26 cellular contexts compared by ENCODE assay signal in the genomic region with DNA sequence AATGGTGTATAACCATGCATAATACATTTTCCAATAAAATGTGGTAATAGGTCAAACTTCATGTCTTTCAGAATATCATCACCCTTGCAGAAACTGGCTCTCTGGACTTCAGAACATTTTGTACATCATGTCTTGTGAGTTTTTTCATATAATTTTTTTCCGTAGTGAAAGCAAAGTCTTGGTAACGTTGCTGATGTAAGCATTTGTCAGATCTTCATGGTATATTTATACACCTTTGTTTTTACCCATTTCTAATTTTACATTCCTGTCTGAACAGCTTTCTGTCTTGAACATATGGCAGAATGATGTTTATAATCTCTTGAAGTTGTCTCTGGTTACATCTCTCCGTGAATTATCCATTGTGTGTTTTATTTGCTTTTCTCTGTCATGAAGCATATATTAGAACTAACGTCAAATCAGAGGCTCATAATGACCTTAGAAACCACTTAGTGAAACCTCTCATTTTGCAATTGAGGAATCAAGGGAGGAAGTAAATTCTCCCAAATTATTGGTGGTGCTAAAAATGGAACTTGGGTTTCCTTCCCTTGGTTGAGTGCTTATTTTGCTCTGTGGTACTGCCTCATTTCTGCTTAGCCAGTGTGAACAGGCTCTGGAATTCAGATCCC. TPM values are rescaled to one million over a fixed set of nuclear protein-coding genes. Genes with fewer than 3 reads are reported as not detected.
A peak's percentile ranks its signal among the peaks of the same experiment; 100 is the strongest.
DNase-seq lines count a peak whose midpoint lies in the region; ATAC-seq, FAIRE-seq and TF ChIP-seq lines count a peak whose summit lies in the region.
"Had no signal": no experiment of that assay in that cellular context is flagged by ENCODE, and none has a peak within 500 bp of the region (broad histone marks: within the 10 kb centered on the region; RNA-seq: fewer than 3 reads in every experiment).

No MANE protein-coding gene starts in this region.

- no peaks in the 10 kb centered on the region for H3K27me3 ChIP-seq in Peyer's patch
- H3K27me3 ChIP-seq: adrenal gland, colonic mucosa, spleen had no signal

- no peak for ATAC-seq in HG03025 (IDR thresholded peaks at IDR 0.05; ENCODE audit: low FRiP score, unreplicated experiment)
- ATAC-seq in GM21367 (IDR thresholded peaks at IDR 0.05; ENCODE audit: unreplicated experiment) = no peak
- ATAC-seq: HCT116; stimulated activated naive CD8-positive, alpha-beta T cell treated with anti-CD3 and anti-CD28 coated beads, Interleukin-15, amount 100 ng/mL, for 72 hours had no signal

- DNase-seq in GM19239 (ENCODE audit: insufficient read length, low spot score) (no peak), NCI-H1417 treated with DMSO at 0.1 percent for 48 hours (lab: John Stamatoyannopoulos, UW) (peak; percentile 88), NCI-H2171 (lab: John Stamatoyannopoulos, UW) (peak; percentile 21), NCI-H774 (lab: John Stamatoyannopoulos, UW) (peak; percentile 75), Peyer's patch (no peak), T-helper 1 cell (no peak)
- DNase-seq: activated B cell treated with CpG ODN at 0.5 μM for 24 hours; activated CD4-positive, alpha-beta memory T cell treated with anti-CD3 and anti-CD28 coated beads for 36 hours; activated gamma-delta T cell treated with Interleukin-2 at 50 U/mL for 16 hours; adrenal gland; CD4-positive, alpha-beta memory T cell; colonic mucosa; naive B cell; NCI-H446 treated with DMSO at 0.1 percent for 48 hours; retina; spleen; stimulated activated CD4-positive, alpha-beta T cell treated with anti-CD3 and anti-CD28 coated beads, Interleukin-4, amount 100 ng/mL, for 4 hours; stimulated activated naive CD8-positive, alpha-beta T cell treated with anti-CD3 and anti-CD28 coated beads, Interleukin-15, amount 100 ng/mL, for 72 hours; T-helper 2 cell; trophoblast cell had no signal

- no peak overlapping the region for H3K27ac ChIP-seq in Peyer's patch
- H3K27ac ChIP-seq: adrenal gland, colonic mucosa, spleen had no signal

- H3K4me1 ChIP-seq in Peyer's patch = no peaks in the 10 kb centered on the region
- H3K4me1 ChIP-seq: colonic mucosa, spleen had no signal

- no peak for TF ChIP-seq POLR2A in Peyer's patch (IDR thresholded peaks at IDR 0.05)

- peaks cover 0 to 61% (median 0%) of the 10 kb centered on the region in 3 donors for H3K36me3 ChIP-seq in Peyer's patch
- H3K36me3 ChIP-seq: adrenal gland, colonic mucosa had no signal

- no peaks in the 10 kb centered on the region for H3K9me3 ChIP-seq in Peyer's patch
- H3K9me3 ChIP-seq: adrenal gland, colonic mucosa, spleen had no signal

- TF ChIP-seq CTCF in Peyer's patch (IDR thresholded peaks at IDR 0.05) = no peak

- no peak overlapping the region for H3K4me3 ChIP-seq in Peyer's patch
- H3K4me3 ChIP-seq: adrenal gland, colonic mucosa, spleen had no signal

- FAIRE-seq in GM19239 (lab: Jason Lieb, UNC) = peak; percentile 57

RNA-seq across cellular contexts. Expression of a gene that starts 37.4 kb away (rescaled TPM):
- not detected for total RNA-seq in Peyer's patch
- total RNA-seq: activated B cell treated with CpG ODN at 0.5 μM for 24 hours; activated CD4-positive, alpha-beta memory T cell treated with anti-CD3 and anti-CD28 coated beads for 36 hours; adrenal gland; CD4-positive, alpha-beta memory T cell; glomerular endothelial cell; osteoblast; SK-MEL-5; spleen had no signal

RNA-seq across cellular contexts. Expression of a gene that starts 47.4 kb away (rescaled TPM):
- 10 to 100 TPM; 10.7 to 34.6 (median 27.1) TPM for total RNA-seq in Peyer's patch

Comparison
In these comparisons a context has a peak if more than half of its experiments do, and no peak if none do; other contexts are left out.
1. DNase-seq: peak in NCI-H1417 treated with DMSO at 0.1 percent for 48 hours (single experiment), NCI-H2171 (single experiment) and NCI-H774 (single experiment); none in GM19239 (single experiment), Peyer's patch (0 of 3) and T-helper 1 cell (0 of 5).